ENCODE assay signal across 11 cellular contexts in genomic region chr9:97958812-97959511, GRCh38.
DNase-seq lines count a peak whose midpoint lies in the region; ATAC-seq lines count a peak whose summit lies in the region.
"Had no signal": no experiment of that assay in that cellular context is flagged by ENCODE, and none has a peak within 500 bp of the region (broad histone marks: within the 10 kb centered on the region; RNA-seq: fewer than 3 reads in every experiment).

No MANE protein-coding gene starts in this region.

- no peaks in the 10 kb centered on the region for H3K36me3 ChIP-seq in adipocyte (ENCODE audit: control insufficient read depth, insufficient read depth, low read length, severe bottlenecking)

- no peak for ATAC-seq in GM19395 (IDR thresholded peaks at IDR 0.05; ENCODE audit: unreplicated experiment)
- no peak for ATAC-seq in GM19324 (IDR thresholded peaks at IDR 0.05; ENCODE audit: low FRiP score, unreplicated experiment)

- no peak overlapping the region for H3K4me3 ChIP-seq in adipocyte (ENCODE audit: low read length)

- DNase-seq in AG08395 (ENCODE audit: low spot score) = peak; percentile 33
- peak; percentile 3 for DNase-seq in GOT3 (lab: John Stamatoyannopoulos, UW)
- peak; percentile 5 for DNase-seq in adipocyte (ENCODE audit: low read depth)
- DNase-seq in iris pigment epithelial cell (ENCODE audit: low read depth) = peak; percentile 89
- DNase-seq in NCI-H2081 (lab: John Stamatoyannopoulos, UW) = no peak
- no peak for DNase-seq in NCI-H146 treated with DMSO at 0.1 percent for 48 hours (lab: John Stamatoyannopoulos, UW; ENCODE audit: unreplicated experiment)
- DNase-seq: aorta, KBM-7, NCI-H2029 had no signal

- peaks cover 2% of the 10 kb centered on the region for H3K27me3 ChIP-seq in adipocyte (replicated peaks; ENCODE audit: control insufficient read depth, insufficient read depth, low read length)

- H3K9ac ChIP-seq in adipocyte (ENCODE audit: low read length) = no peak overlapping the region

- H3K4me1 ChIP-seq in adipocyte (ENCODE audit: control insufficient read depth, insufficient read depth, low read length) = no peaks in the 10 kb centered on the region

- H3K9me3 ChIP-seq in adipocyte (ENCODE audit: control insufficient read depth, low read length) = no peaks in the 10 kb centered on the region

Comparison
In these comparisons a context has a peak if more than half of its experiments do, and no peak if none do; other contexts are left out.
1. DNase-seq: peak in AG08395 (single experiment), GOT3 (single experiment), adipocyte (single experiment) and iris pigment epithelial cell (single experiment); none in NCI-H2081 (0 of 2) and NCI-H146 treated with DMSO at 0.1 percent for 48 hours (single experiment).